ENCODE assay signal across 1 cellular context in genomic region chr3:177441813-177442646, GRCh38.
TF ChIP-seq lines count a peak whose summit lies in the region.

No MANE protein-coding gene starts in this region.

TF ChIP-seq in SK-N-SH treated with all-trans-retinoic acid at 6 μM for 48 hours, 23 proteins besides CTCF, POLR2A, EP300 and RAD21 (continued from another document):
- TF ChIP-seq ESRRG (CRISPR knock-in tag; IDR thresholded peaks at IDR 0.05), result no peak
